ENCODE assay signal across 1 cellular context in the genomic region with DNA sequence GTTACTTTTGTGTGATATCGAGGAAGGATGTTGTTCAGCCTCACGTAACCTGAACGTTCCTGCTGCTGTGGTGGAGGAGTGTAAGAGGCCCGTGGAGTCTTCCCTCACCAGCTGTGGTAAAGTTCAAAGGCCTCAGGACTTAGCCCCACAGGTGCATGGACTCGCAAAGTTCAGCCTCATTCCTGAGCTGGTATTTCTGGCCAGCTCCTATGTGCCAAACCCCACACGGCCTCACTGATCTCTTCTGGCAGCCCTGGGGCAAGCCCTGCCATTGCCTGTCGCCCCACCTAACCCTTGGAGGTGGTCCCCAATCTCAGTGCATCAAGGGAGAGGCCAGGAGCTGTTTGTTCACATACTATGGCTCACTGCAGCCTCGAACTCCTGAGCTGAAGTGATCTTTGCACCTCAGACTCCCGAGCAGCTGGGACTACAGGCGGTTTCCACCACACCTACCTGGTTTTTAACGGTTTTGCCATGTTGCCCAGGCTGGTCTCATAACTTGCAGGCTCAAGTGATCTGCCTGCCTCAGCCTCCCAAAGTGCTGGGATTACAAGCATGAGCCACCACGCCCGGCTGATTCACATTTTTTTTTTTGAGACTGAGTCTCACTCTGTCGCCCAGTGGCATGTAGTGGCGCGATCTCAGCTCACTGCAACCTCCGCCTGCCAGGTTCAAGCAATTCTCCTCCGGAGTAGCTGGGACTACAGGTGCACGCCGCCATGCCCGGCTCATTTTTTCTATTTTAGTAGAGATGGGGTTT.
TF ChIP-seq lines count a peak whose summit lies in the region.

No MANE protein-coding gene starts in this region.

TF ChIP-seq in HepG2, 621 proteins besides CTCF, POLR2A, EP300 and RAD21:
- TF ChIP-seq, protein P1, sequence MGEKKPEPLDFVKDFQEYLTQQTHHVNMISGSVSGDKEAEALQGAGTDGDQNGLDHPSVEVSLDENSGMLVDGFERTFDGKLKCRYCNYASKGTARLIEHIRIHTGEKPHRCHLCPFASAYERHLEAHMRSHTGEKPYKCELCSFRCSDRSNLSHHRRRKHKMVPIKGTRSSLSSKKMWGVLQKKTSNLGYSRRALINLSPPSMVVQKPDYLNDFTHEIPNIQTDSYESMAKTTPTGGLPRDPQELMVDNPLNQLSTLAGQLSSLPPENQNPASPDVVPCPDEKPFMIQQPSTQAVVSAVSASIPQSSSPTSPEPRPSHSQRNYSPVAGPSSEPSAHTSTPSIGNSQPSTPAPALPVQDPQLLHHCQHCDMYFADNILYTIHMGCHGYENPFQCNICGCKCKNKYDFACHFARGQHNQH (CRISPR knock-in tag; IDR thresholded peaks at IDR 0.05) = no peak
- TF ChIP-seq POLR2G (IDR thresholded peaks at IDR 0.05; ENCODE audit: low read depth, low read length) = no peak
- TF ChIP-seq AKAP8 (CRISPR knock-in tag; IDR thresholded peaks at IDR 0.05) = 0 out of 2 replicates have a peak, but pooled peaks have one; percentile 27
- peak; percentile 38; the same call in 1 of the 2 replicates for TF ChIP-seq ZMYM2 (CRISPR knock-in tag; IDR thresholded peaks at IDR 0.05)
- TF ChIP-seq SRY (CRISPR knock-in tag; IDR thresholded peaks at IDR 0.05) = no peak
- no peak for TF ChIP-seq ZFP36L2 (CRISPR knock-in tag; IDR thresholded peaks at IDR 0.05)
- TF ChIP-seq HNF4G (IDR thresholded peaks at IDR 0.05; ENCODE audit: borderline replicate concordance, low read depth, low read length) = peak; percentile 76
- TF ChIP-seq HNF4G (CRISPR knock-in tag; IDR thresholded peaks at IDR 0.05; ENCODE audit: borderline replicate concordance, low read depth) = peak; percentile 61; the same call in 1 of the 2 replicates
- TF ChIP-seq TBX2 (CRISPR knock-in tag; IDR thresholded peaks at IDR 0.05; ENCODE audit: borderline replicate concordance) = peak; percentile 18; the same call in 1 of the 2 replicates
- TF ChIP-seq ARNTL (CRISPR knock-in tag; IDR thresholded peaks at IDR 0.05) = 0 out of 2 replicates have a peak, but pooled peaks have one; percentile 33
- 0 out of 2 replicates have a peak, but pooled peaks have one; percentile 38 for TF ChIP-seq KAT7 (CRISPR knock-in tag; IDR thresholded peaks at IDR 0.05; ENCODE audit: borderline replicate concordance)
- TF ChIP-seq, protein P2, sequence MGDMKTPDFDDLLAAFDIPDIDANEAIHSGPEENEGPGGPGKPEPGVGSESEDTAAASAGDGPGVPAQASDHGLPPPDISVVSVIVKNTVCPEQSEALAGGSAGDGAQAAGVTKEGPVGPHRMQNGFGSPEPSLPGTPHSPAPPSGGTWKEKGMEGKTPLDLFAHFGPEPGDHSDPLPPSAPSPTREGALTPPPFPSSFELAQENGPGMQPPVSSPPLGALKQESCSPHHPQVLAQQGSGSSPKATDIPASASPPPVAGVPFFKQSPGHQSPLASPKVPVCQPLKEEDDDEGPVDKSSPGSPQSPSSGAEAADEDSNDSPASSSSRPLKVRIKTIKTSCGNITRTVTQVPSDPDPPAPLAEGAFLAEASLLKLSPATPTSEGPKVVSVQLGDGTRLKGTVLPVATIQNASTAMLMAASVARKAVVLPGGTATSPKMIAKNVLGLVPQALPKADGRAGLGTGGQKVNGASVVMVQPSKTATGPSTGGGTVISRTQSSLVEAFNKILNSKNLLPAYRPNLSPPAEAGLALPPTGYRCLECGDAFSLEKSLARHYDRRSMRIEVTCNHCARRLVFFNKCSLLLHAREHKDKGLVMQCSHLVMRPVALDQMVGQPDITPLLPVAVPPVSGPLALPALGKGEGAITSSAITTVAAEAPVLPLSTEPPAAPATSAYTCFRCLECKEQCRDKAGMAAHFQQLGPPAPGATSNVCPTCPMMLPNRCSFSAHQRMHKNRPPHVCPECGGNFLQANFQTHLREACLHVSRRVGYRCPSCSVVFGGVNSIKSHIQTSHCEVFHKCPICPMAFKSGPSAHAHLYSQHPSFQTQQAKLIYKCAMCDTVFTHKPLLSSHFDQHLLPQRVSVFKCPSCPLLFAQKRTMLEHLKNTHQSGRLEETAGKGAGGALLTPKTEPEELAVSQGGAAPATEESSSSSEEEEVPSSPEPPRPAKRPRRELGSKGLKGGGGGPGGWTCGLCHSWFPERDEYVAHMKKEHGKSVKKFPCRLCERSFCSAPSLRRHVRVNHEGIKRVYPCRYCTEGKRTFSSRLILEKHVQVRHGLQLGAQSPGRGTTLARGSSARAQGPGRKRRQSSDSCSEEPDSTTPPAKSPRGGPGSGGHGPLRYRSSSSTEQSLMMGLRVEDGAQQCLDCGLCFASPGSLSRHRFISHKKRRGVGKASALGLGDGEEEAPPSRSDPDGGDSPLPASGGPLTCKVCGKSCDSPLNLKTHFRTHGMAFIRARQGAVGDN (CRISPR knock-in tag; IDR thresholded peaks at IDR 0.05) = peak; percentile 54
- TF ChIP-seq ZNF264 (CRISPR knock-in tag; IDR thresholded peaks at IDR 0.05) = no peak
- TF ChIP-seq ZNF225 (CRISPR knock-in tag; IDR thresholded peaks at IDR 0.05) = peak; percentile 43; the same call in 1 of the 2 replicates
- peak; percentile 26; the same call in 1 of the 2 replicates for TF ChIP-seq PAXIP1 (CRISPR knock-in tag; conservative IDR thresholded peaks at IDR 0.05)
- 0 out of 2 replicates have a peak, but pooled peaks have one; percentile 15 for TF ChIP-seq ZNF263 (CRISPR knock-in tag; IDR thresholded peaks at IDR 0.05)
- TF ChIP-seq SIX4 (CRISPR knock-in tag; IDR thresholded peaks at IDR 0.05) = no peak
- no peak for TF ChIP-seq LCORL (IDR thresholded peaks at IDR 0.05)
- 0 out of 2 replicates have a peak, but pooled peaks have one; percentile 42 for TF ChIP-seq LCORL (CRISPR knock-in tag; IDR thresholded peaks at IDR 0.05)
- TF ChIP-seq, protein P3, sequence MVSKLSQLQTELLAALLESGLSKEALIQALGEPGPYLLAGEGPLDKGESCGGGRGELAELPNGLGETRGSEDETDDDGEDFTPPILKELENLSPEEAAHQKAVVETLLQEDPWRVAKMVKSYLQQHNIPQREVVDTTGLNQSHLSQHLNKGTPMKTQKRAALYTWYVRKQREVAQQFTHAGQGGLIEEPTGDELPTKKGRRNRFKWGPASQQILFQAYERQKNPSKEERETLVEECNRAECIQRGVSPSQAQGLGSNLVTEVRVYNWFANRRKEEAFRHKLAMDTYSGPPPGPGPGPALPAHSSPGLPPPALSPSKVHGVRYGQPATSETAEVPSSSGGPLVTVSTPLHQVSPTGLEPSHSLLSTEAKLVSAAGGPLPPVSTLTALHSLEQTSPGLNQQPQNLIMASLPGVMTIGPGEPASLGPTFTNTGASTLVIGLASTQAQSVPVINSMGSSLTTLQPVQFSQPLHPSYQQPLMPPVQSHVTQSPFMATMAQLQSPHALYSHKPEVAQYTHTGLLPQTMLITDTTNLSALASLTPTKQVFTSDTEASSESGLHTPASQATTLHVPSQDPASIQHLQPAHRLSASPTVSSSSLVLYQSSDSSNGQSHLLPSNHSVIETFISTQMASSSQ (IDR thresholded peaks at IDR 0.05; ENCODE audit: low read depth) = no peak
- TF ChIP-seq, protein P3 (CRISPR knock-in tag; IDR thresholded peaks at IDR 0.05; ENCODE audit: borderline replicate concordance) = 0 out of 2 replicates have a peak, but pooled peaks have one; percentile 15
- TF ChIP-seq TEAD3 (CRISPR knock-in tag; optimal IDR thresholded peaks at IDR 0.05; ENCODE audit: borderline replicate concordance) = peak; percentile 19
- TF ChIP-seq, protein P4, sequence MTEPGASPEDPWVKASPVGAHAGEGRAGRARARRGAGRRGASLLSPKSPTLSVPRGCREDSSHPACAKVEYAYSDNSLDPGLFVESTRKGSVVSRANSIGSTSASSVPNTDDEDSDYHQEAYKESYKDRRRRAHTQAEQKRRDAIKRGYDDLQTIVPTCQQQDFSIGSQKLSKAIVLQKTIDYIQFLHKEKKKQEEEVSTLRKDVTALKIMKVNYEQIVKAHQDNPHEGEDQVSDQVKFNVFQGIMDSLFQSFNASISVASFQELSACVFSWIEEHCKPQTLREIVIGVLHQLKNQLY (CRISPR knock-in tag; IDR thresholded peaks at IDR 0.05) = no peak
- peak; percentile 69; the same call in 1 of the 2 replicates for TF ChIP-seq NCOR1 (IDR thresholded peaks at IDR 0.05; ENCODE audit: borderline replicate concordance, low read length)
- no peak for TF ChIP-seq ZNF7 (CRISPR knock-in tag; IDR thresholded peaks at IDR 0.05)
- 0 out of 2 replicates have a peak, but pooled peaks have one; percentile 22 for TF ChIP-seq SAP130 (CRISPR knock-in tag; IDR thresholded peaks at IDR 0.05; ENCODE audit: low read depth)
- no peak for TF ChIP-seq NPAS2 (CRISPR knock-in tag; IDR thresholded peaks at IDR 0.05; ENCODE audit: borderline replicate concordance)
- TF ChIP-seq ZNF747 (CRISPR knock-in tag; IDR thresholded peaks at IDR 0.05; ENCODE audit: borderline replicate concordance) = no peak
- TF ChIP-seq HNF4A (CRISPR knock-in tag; IDR thresholded peaks at IDR 0.05) = peak; percentile 85
- TF ChIP-seq RXRA (CRISPR knock-in tag; IDR thresholded peaks at IDR 0.05) = 0 out of 2 replicates have a peak, but pooled peaks have one; percentile 16
- TF ChIP-seq MEIS2 (CRISPR knock-in tag; IDR thresholded peaks at IDR 0.05) = no peak
- TF ChIP-seq SOX6 (IDR thresholded peaks at IDR 0.05) = no peak
- 0 out of 2 replicates have a peak, but pooled peaks have one; percentile 11 for TF ChIP-seq SOX6 (CRISPR knock-in tag; IDR thresholded peaks at IDR 0.05)
- no peak for TF ChIP-seq PHF21A (CRISPR knock-in tag; IDR thresholded peaks at IDR 0.05)
- TF ChIP-seq TEF (CRISPR knock-in tag; IDR thresholded peaks at IDR 0.05) = no peak
- TF ChIP-seq ZNF460 (CRISPR knock-in tag; IDR thresholded peaks at IDR 0.05; ENCODE audit: borderline replicate concordance) = peak; percentile 91
- TF ChIP-seq NR2F6 (IDR thresholded peaks at IDR 0.05) = no peak
- TF ChIP-seq NR2F6 (CRISPR knock-in tag; IDR thresholded peaks at IDR 0.05) = 0 out of 2 replicates have a peak, but pooled peaks have one; percentile 5
- no peak for TF ChIP-seq SMAD9 (CRISPR knock-in tag; IDR thresholded peaks at IDR 0.05)
- TF ChIP-seq, protein P5, sequence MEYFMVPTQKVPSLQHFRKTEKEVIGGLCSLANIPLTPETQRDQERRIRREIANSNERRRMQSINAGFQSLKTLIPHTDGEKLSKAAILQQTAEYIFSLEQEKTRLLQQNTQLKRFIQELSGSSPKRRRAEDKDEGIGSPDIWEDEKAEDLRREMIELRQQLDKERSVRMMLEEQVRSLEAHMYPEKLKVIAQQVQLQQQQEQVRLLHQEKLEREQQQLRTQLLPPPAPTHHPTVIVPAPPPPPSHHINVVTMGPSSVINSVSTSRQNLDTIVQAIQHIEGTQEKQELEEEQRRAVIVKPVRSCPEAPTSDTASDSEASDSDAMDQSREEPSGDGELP (IDR thresholded peaks at IDR 0.05; ENCODE audit: borderline replicate concordance, low read depth) = peak; percentile 39; the same call in 1 of the 2 replicates
- TF ChIP-seq NCOA1 (CRISPR knock-in tag; IDR thresholded peaks at IDR 0.05) = no peak
